1 cellular context compared by ENCODE assay signal in genomic region chr1:192700834-192701271, GRCh38.
TF ChIP-seq lines count a peak whose summit lies in the region.

No MANE protein-coding gene starts in this region.

TF ChIP-seq in HepG2, 621 proteins besides CTCF, POLR2A, EP300 and RAD21 (continued from another document and continues in another):
- TF ChIP-seq ARID5B (CRISPR knock-in tag; IDR thresholded peaks at IDR 0.05) (peak; percentile 83; the same call in 1 of the 2 replicates), POLR2AphosphoS2 (IDR thresholded peaks at IDR 0.05; ENCODE audit: low read depth, low read length) (no peak), GZF1 (CRISPR knock-in tag; IDR thresholded peaks at IDR 0.05) (no peak), HOMEZ (CRISPR knock-in tag; IDR thresholded peaks at IDR 0.05; ENCODE audit: low read depth) (0 out of 2 replicates have a peak, but pooled peaks have one; percentile 51), SSRP1 (CRISPR knock-in tag; IDR thresholded peaks at IDR 0.05) (no peak), HNRNPUL1 (IDR thresholded peaks at IDR 0.05; ENCODE audit: low read depth, low read length) (peak; percentile 96), SUZ12 (IDR thresholded peaks at IDR 0.05; ENCODE audit: low read depth, low read length) (no peak), HHEX (CRISPR knock-in tag; IDR thresholded peaks at IDR 0.05) (no peak), HOXA5 (CRISPR knock-in tag; IDR thresholded peaks at IDR 0.05) (0 out of 2 replicates have a peak, but pooled peaks have one; percentile 44), DDIT3 (CRISPR knock-in tag; IDR thresholded peaks at IDR 0.05) (no peak), NFE2L1 (CRISPR knock-in tag; IDR thresholded peaks at IDR 0.05; ENCODE audit: borderline replicate concordance) (no peak), ONECUT2 (CRISPR knock-in tag; IDR thresholded peaks at IDR 0.05) (no peak), E2F2 (CRISPR knock-in tag; IDR thresholded peaks at IDR 0.05; ENCODE audit: borderline replicate concordance) (no peak), ZNF512 (CRISPR knock-in tag; IDR thresholded peaks at IDR 0.05) (no peak), ZNF235 (CRISPR knock-in tag; IDR thresholded peaks at IDR 0.05; ENCODE audit: borderline replicate concordance) (no peak), POGK (CRISPR knock-in tag; conservative IDR thresholded peaks at IDR 0.05) (no peak), SIN3B (IDR thresholded peaks at IDR 0.05; ENCODE audit: low read length) (no peak), NCOA5 (CRISPR knock-in tag; IDR thresholded peaks at IDR 0.05) (no peak), ZNF142 (CRISPR knock-in tag; IDR thresholded peaks at IDR 0.05) (no peak), PRDM10 (CRISPR knock-in tag; IDR thresholded peaks at IDR 0.05; ENCODE audit: low read depth) (no peak), HNF1A (IDR thresholded peaks at IDR 0.05; ENCODE audit: low read depth) (peak; percentile 92), HNF1A (CRISPR knock-in tag; IDR thresholded peaks at IDR 0.05; ENCODE audit: borderline replicate concordance) (peak; percentile 93), ATF4 (CRISPR knock-in tag; IDR thresholded peaks at IDR 0.05) (no peak), NCOA2 (CRISPR knock-in tag; IDR thresholded peaks at IDR 0.05) (peak; percentile 61; the same call in 1 of the 2 replicates), NAIF1 (CRISPR knock-in tag; IDR thresholded peaks at IDR 0.05; ENCODE audit: borderline replicate concordance) (no peak), ZNF775 (CRISPR knock-in tag; IDR thresholded peaks at IDR 0.05; ENCODE audit: borderline replicate concordance) (no peak)
